9 cellular contexts compared by ENCODE assay signal in the genomic region with DNA sequence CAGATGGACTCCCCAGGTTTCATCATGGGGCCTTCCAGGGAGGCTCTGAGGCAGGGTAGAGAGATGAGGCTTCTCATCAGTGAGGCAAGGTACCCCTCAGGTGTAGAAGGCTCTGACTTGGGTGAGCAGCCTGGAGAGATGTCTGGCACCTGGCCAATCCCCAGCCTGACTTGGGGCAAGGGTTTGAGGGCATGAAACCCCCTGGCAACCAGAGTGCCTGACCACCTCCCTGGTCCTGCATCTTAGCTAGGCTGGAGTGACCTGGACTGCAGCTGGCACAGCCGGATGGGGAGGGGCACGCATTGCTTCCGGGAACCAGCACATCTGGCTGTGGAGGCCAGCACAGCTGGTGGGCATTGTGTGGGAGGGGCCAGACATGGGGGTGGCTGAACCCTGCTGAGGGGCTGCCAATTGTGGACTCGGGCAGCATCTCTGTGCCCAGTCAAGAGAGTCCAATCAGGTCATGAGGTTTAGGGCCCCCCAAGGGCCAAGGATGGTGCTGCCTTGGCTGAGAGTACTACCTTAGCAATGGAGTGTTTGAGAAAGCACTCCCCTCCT. TPM values are rescaled to one million over a fixed set of nuclear protein-coding genes. Genes with fewer than 3 reads are reported as not detected.
DNase-seq lines count a peak whose midpoint lies in the region; ATAC-seq, FAIRE-seq and TF ChIP-seq lines count a peak whose summit lies in the region.
"Had no signal": no experiment of that assay in that cellular context is flagged by ENCODE, and none has a peak within 500 bp of the region (broad histone marks: within the 10 kb centered on the region; RNA-seq: fewer than 3 reads in every experiment).

No MANE protein-coding gene starts in this region.

- H4K20me1 ChIP-seq in IMR-90 (ENCODE audit: insufficient read depth, low read length) (peaks cover 38% of the 10 kb centered on the region), endothelial cell of umbilical vein (replicated peaks; ENCODE audit: control insufficient read depth, extremely low read depth, insufficient read depth, low read length) (no peaks in the 10 kb centered on the region)

- peaks cover 0 to 52% of the 10 kb centered on the region in 2 donors for H3K4me1 Mint-ChIP-seq in natural killer cell

- peak; percentile 49 for DNase-seq in AG08396 (ENCODE audit: low spot score)
- no peak for DNase-seq in IMR-90
- DNase-seq in endothelial cell of umbilical vein (ENCODE audit: low read depth, low spot score) = peak; percentile 11
- DNase-seq in natural killer cell = no peak
- DNase-seq in NCI-H524 (lab: John Stamatoyannopoulos, UW) = no peak

- peak overlapping the region; percentile 70 for H3K4me3 ChIP-seq in IMR-90 (ENCODE audit: insufficient read depth, low read depth, low read length)
- peak overlapping the region; percentile 54 to 77 (median 57) for H3K4me3 ChIP-seq in endothelial cell of umbilical vein (replicated peaks in 1 of 3; ENCODE audit: insufficient read depth in 1 of 3, low read depth in 1 of 3, low read length in 3 of 3)

- H3K27ac ChIP-seq in IMR-90 (ENCODE audit: insufficient read depth, low read length) (peak overlapping the region; percentile 87), endothelial cell of umbilical vein (ENCODE audit: insufficient read depth, low read depth, low read length) (peak overlapping the region; percentile 74)

- CTCF ChIA-PET in IMR-90 (lab: Yijun Ruan, JAX) = no interaction called here
- CTCF ChIA-PET in endothelial cell of umbilical vein (lab: Charles Lee) = no interaction called here

- peak overlapping the region; percentile 93 for H3K23ac ChIP-seq in IMR-90 (ENCODE audit: low read depth, low read length)

- H3K9ac ChIP-seq in IMR-90 (ENCODE audit: low read depth, low read length) (peak overlapping the region; percentile 90), endothelial cell of umbilical vein (replicated peaks; ENCODE audit: extremely low read depth, insufficient read depth, low read length) (peak overlapping the region; percentile 87)

- peak overlapping the region; percentile 88 for H3K4ac ChIP-seq in IMR-90 (ENCODE audit: low read depth, low read length)

- H2BK120ac ChIP-seq in IMR-90 (ENCODE audit: low read depth, low read length) = peak overlapping the region; percentile 45; the same call in 1 of the 2 replicates

- H2AK9ac ChIP-seq in IMR-90 (replicated peaks; ENCODE audit: low read depth, low read length, poor library complexity) = peak overlapping the region; percentile 99

- WGBS in IMR-90 (ENCODE audit: extremely low coverage in 2 of 2, insufficient read length in 1 of 2), 2 experiments = no CpG with 5 or more reads among the region's 4 CpGs

- H3K36me3 Mint-ChIP-seq in natural killer cell = no peaks in the 10 kb centered on the region

- peak overlapping the region; percentile 6; the same call in 1 of the 3 replicates for H2BK15ac ChIP-seq in IMR-90 (ENCODE audit: low read depth, low read length)

- no peaks in the 10 kb centered on the region for H3K27me3 Mint-ChIP-seq in natural killer cell (ENCODE audit: low read depth in 2 of 2)

- peak overlapping the region; percentile 64 for H3K4me3 Mint-ChIP-seq in natural killer cell

- peaks cover 11% of the 10 kb centered on the region for H3K36me3 ChIP-seq in IMR-90 (ENCODE audit: control insufficient read depth, insufficient read depth, low read length)
- H3K36me3 ChIP-seq in endothelial cell of umbilical vein (ENCODE audit: control insufficient read depth in 2 of 2, extremely low read depth in 1 of 2, insufficient read depth in 2 of 2, low read length in 2 of 2) = peaks cover 0 to 7% of the 10 kb centered on the region in 2 experiments

- in situ Hi-C loops in IMR-90 (cut with MboI; ENCODE audit: low sequenced_read_pairs) = no loop called here

- H3K9me3 Mint-ChIP-seq in natural killer cell = no peaks in the 10 kb centered on the region

- H3K27me3 ChIP-seq in IMR-90 (ENCODE audit: control insufficient read depth, insufficient read depth, low read length) (no peaks in the 10 kb centered on the region), endothelial cell of umbilical vein (ENCODE audit: control insufficient read depth in 2 of 2, insufficient read depth in 2 of 2, low read length in 2 of 2) (no peaks in the 10 kb centered on the region)

- POLR2A ChIA-PET in IMR-90 (lab: Charles Lee; ENCODE audit: unreplicated experiment) (no interaction called here), endothelial cell of umbilical vein (lab: Charles Lee) (no interaction called here)

- H3K27ac Mint-ChIP-seq in natural killer cell = no peak overlapping the region

- TF ChIP-seq RAD21 in IMR-90 (IDR thresholded peaks at IDR 0.05; ENCODE audit: low read length) = no peak

- H4K91ac ChIP-seq in IMR-90 (ENCODE audit: insufficient read depth, low read depth, low read length) = peak overlapping the region; percentile 89

- H4K5ac ChIP-seq in IMR-90 (ENCODE audit: low read depth, low read length) = peak overlapping the region; percentile 13; the same call in 1 of the 2 replicates

- dilution Hi-C loops in IMR-90 (cut with HindIII; ENCODE audit: low sequenced_read_pairs, unreplicated experiment) = no loop called here
- dilution Hi-C loops in endothelial cell of umbilical vein (cut with MboI; ENCODE audit: extremely low pct_ligation_motif_present, low sequenced_read_pairs) = no loop called here

- H3K56ac ChIP-seq in IMR-90 (ENCODE audit: extremely low read depth, insufficient read depth, low read length) = peak overlapping the region; percentile 83; the same call in 1 of the 2 replicates

- H3K9me3 ChIP-seq in IMR-90 (ENCODE audit: control insufficient read depth, insufficient read depth, low read length) = no peaks in the 10 kb centered on the region
- no peaks in the 10 kb centered on the region for H3K9me3 ChIP-seq in endothelial cell of umbilical vein (replicated peaks; ENCODE audit: control insufficient read depth, insufficient read depth, low read length)

- peak overlapping the region; percentile 92 for H2AFZ ChIP-seq in IMR-90 (replicated peaks; ENCODE audit: low read length, poor library complexity)
- no peak overlapping the region for H2AFZ ChIP-seq in endothelial cell of umbilical vein (ENCODE audit: low read depth, low read length)

- peak overlapping the region; percentile 2 for H2BK5ac ChIP-seq in IMR-90 (ENCODE audit: low read depth, low read length, poor library complexity, severe bottlenecking)

- peak overlapping the region; percentile 70 for H2AK5ac ChIP-seq in IMR-90 (ENCODE audit: low read depth, low read length)

- peak overlapping the region; percentile 62 to 92; a peak in 3 of 4 replicates for H4K8ac ChIP-seq in IMR-90 (ENCODE audit: low read depth in 2 of 2, low read length in 2 of 2)

- BruUV-seq in IMR-90 (replicated peaks; lab: Mats Ljungman, UMichigan) (no TSS peak), endothelial cell of umbilical vein (replicated peaks; lab: Mats Ljungman, UMichigan) (no TSS peak)

- H3K4me2 ChIP-seq in IMR-90 (ENCODE audit: low read depth, low read length) (peak overlapping the region; percentile 88), endothelial cell of umbilical vein (ENCODE audit: insufficient read depth, low read length) (peak overlapping the region; percentile 62)

- no peak overlapping the region for H2BK20ac ChIP-seq in IMR-90 (ENCODE audit: low read depth, low read length)

- FAIRE-seq in endothelial cell of umbilical vein (lab: Jason Lieb, UNC) = no peak

- TF ChIP-seq POLR2A in IMR-90 (IDR thresholded peaks at IDR 0.05; ENCODE audit: low read depth, low read length) (no peak), endothelial cell of umbilical vein (IDR thresholded peaks at IDR 0.05; ENCODE audit: low read depth, low read length) (no peak)

- peaks cover 31 to 73% of the 10 kb centered on the region in 2 experiments for H3K79me1 ChIP-seq in IMR-90 (ENCODE audit: low read depth in 1 of 2, low read length in 2 of 2)

- H3K9me1 ChIP-seq in IMR-90 (ENCODE audit: insufficient read depth, low read length) (peaks cover 46% of the 10 kb centered on the region), endothelial cell of umbilical vein (replicated peaks; ENCODE audit: control insufficient read depth, extremely low read depth, insufficient read depth, low read length) (no peaks in the 10 kb centered on the region)

- no peak overlapping the region; the same call in 1 of the 2 replicates for H3K18ac ChIP-seq in IMR-90 (ENCODE audit: low read depth, low read length)

- peak overlapping the region; percentile 84 for H3K14ac ChIP-seq in IMR-90 (replicated peaks; ENCODE audit: low read depth, low read length)

- H3K79me2 ChIP-seq in endothelial cell of umbilical vein (ENCODE audit: control insufficient read depth, insufficient read depth, low read length) = peaks cover 36% of the 10 kb centered on the region

- ATAC-seq in IMR-90 (ENCODE audit: low read depth) (no peak), natural killer cell (no peak), HG03280 (IDR thresholded peaks at IDR 0.05; ENCODE audit: unreplicated experiment) (no peak), HG02623 (IDR thresholded peaks at IDR 0.05; ENCODE audit: unreplicated experiment) (no peak), GM19023 (IDR thresholded peaks at IDR 0.05; ENCODE audit: unreplicated experiment) (no peak)

- TF ChIP-seq CTCF in IMR-90 (conservative IDR thresholded peaks at IDR 0.05; ENCODE audit: low read depth, low read length) (no peak), endothelial cell of umbilical vein (IDR thresholded peaks at IDR 0.05; ENCODE audit: extremely low read depth in 1 of 2, insufficient read depth in 1 of 2, low read depth in 1 of 2, low read length in 2 of 2) (no peak), natural killer cell (IDR thresholded peaks at IDR 0.05) (no peak)

- H3K4me1 ChIP-seq in IMR-90 (ENCODE audit: control insufficient read depth, insufficient read depth, low read length) (peaks cover 41% of the 10 kb centered on the region), endothelial cell of umbilical vein (ENCODE audit: control insufficient read depth, extremely low read depth, insufficient read depth, low read length) (peaks cover 36% of the 10 kb centered on the region)

- intact Hi-C loops in IMR-90 (cut with micrococcal nuclease) = loop anchor here (5.0 kb wide), 1 partner anchor 563 kb away; the partner anchor contains the start of gene TRAK1
- intact Hi-C loops in endothelial cell of umbilical vein (cut with micrococcal nuclease) = loop anchor here (2.0 kb wide), 2 partner anchors 29 to 73 kb away; partner anchors contain the start of gene KLHL40
- intact Hi-C loops in natural killer cell (cut with micrococcal nuclease) = no loop called here

RNA-seq across cellular contexts. Expression of gene ZBTB47, which starts 1.9 kb away (rescaled TPM):
- total RNA-seq in IMR-90 (2012; rRNA removed) = 9.7 and 10.9 TPM in 2 replicates
- 16.8 and 17.3 TPM in 2 replicates for polyA plus RNA-seq in IMR-90 (2012; rRNA removed)
- polyA plus RNA-seq in IMR-90 (2012; cell fraction: cytosol; rRNA removed) = 7.1 and 19.6 TPM in 2 replicates
- polyA plus RNA-seq in IMR-90 (2012; cell fraction: nucleus; rRNA removed; ENCODE audit: low replicate concordance) = 23.6 and 53.1 TPM in 2 replicates
- 13.0 and 14.5 TPM in 2 replicates for total RNA-seq in endothelial cell of umbilical vein
- 10.6 and 13.2 TPM in 2 replicates for polyA plus RNA-seq in endothelial cell of umbilical vein
- polyA plus RNA-seq in endothelial cell of umbilical vein (2011; cell fraction: cytosol; rRNA removed) = 7.2 and 9.3 TPM in 2 replicates
- 13.6 and 17.0 TPM in 2 replicates for polyA plus RNA-seq in endothelial cell of umbilical vein (2011; cell fraction: nucleus; rRNA removed)
- polyA plus RNA-seq in endothelial cell of umbilical vein (2012) = 6.8 and 10.4 TPM in 2 replicates
- polyA minus RNA-seq in endothelial cell of umbilical vein = 13.2 and 16.9 TPM in 2 replicates
- 10.4 TPM for polyA minus RNA-seq in endothelial cell of umbilical vein (2011; cell fraction: cytosol; rRNA and poly(A)+ RNA removed)
- 7.6 and 13.3 TPM in 2 replicates for polyA minus RNA-seq in endothelial cell of umbilical vein (2011; cell fraction: nucleus; rRNA and poly(A)+ RNA removed)
- 1 to 10 TPM; 2.1 to 3.0 (median 3.0) TPM for total RNA-seq in natural killer cell

RNA-seq across cellular contexts. Expression of gene KLHL40, which starts 29.9 kb away (rescaled TPM):
- total RNA-seq in IMR-90 (2012; rRNA removed) (not detected in 2 replicates), endothelial cell of umbilical vein (not detected in 2 replicates), natural killer cell (not detected)
- polyA plus RNA-seq in IMR-90 (2012; rRNA removed) (not detected in 2 replicates), endothelial cell of umbilical vein (not detected in 2 replicates)
- not detected in 2 replicates for polyA plus RNA-seq in IMR-90 (2012; cell fraction: cytosol; rRNA removed)
- polyA plus RNA-seq in IMR-90 (2012; cell fraction: nucleus; rRNA removed; ENCODE audit: low replicate concordance) = not detected in 2 replicates
- polyA plus RNA-seq in endothelial cell of umbilical vein (2011; cell fraction: cytosol; rRNA removed) = not detected in 2 replicates
- polyA plus RNA-seq in endothelial cell of umbilical vein (2011; cell fraction: nucleus; rRNA removed) = not detected in 2 replicates
- not detected in 2 replicates for polyA plus RNA-seq in endothelial cell of umbilical vein (2012)
- polyA minus RNA-seq in endothelial cell of umbilical vein = not detected in 2 replicates
- not detected for polyA minus RNA-seq in endothelial cell of umbilical vein (2011; cell fraction: cytosol; rRNA and poly(A)+ RNA removed)
- polyA minus RNA-seq in endothelial cell of umbilical vein (2011; cell fraction: nucleus; rRNA and poly(A)+ RNA removed) = not detected in 2 replicates
- total RNA-seq: activated CD8-positive, alpha-beta memory T cell treated with anti-CD3 and anti-CD28 coated beads for 36 hours had no signal

RNA-seq across cellular contexts. Expression of gene HHATL, which starts 47.2 kb away (rescaled TPM):
- total RNA-seq in IMR-90 (2012; rRNA removed) (not detected in 2 replicates), endothelial cell of umbilical vein (not detected in 2 replicates), natural killer cell (not detected)
- polyA plus RNA-seq in IMR-90 (2012; rRNA removed) (not detected in 2 replicates), endothelial cell of umbilical vein (0.11 TPM in 1 of 2 replicates, not detected in the other)
- polyA plus RNA-seq in IMR-90 (2012; cell fraction: cytosol; rRNA removed) = not detected in 2 replicates
- polyA plus RNA-seq in IMR-90 (2012; cell fraction: nucleus; rRNA removed; ENCODE audit: low replicate concordance) = not detected in 2 replicates
- not detected in 2 replicates for polyA plus RNA-seq in endothelial cell of umbilical vein (2011; cell fraction: cytosol; rRNA removed)
- not detected in 2 replicates for polyA plus RNA-seq in endothelial cell of umbilical vein (2011; cell fraction: nucleus; rRNA removed)
- polyA plus RNA-seq in endothelial cell of umbilical vein (2012) = not detected in 2 replicates
- not detected in 2 replicates for polyA minus RNA-seq in endothelial cell of umbilical vein
- not detected for polyA minus RNA-seq in endothelial cell of umbilical vein (2011; cell fraction: cytosol; rRNA and poly(A)+ RNA removed)
- polyA minus RNA-seq in endothelial cell of umbilical vein (2011; cell fraction: nucleus; rRNA and poly(A)+ RNA removed) = not detected in 2 replicates
- total RNA-seq: activated CD8-positive, alpha-beta memory T cell treated with anti-CD3 and anti-CD28 coated beads for 36 hours had no signal

RNA-seq across cellular contexts. Expression of gene NKTR, which starts 54.9 kb away (rescaled TPM):
- total RNA-seq in IMR-90 (2012; rRNA removed) (24.0 and 51.4 TPM in 2 replicates), endothelial cell of umbilical vein (92.6 and 99.0 TPM in 2 replicates), natural killer cell (100 to 1,000 TPM; 212 to 252 (median 217) TPM)
- polyA plus RNA-seq in IMR-90 (2012; rRNA removed) (20.0 and 30.7 TPM in 2 replicates), endothelial cell of umbilical vein (22.3 and 27.4 TPM in 2 replicates)
- polyA plus RNA-seq in IMR-90 (2012; cell fraction: cytosol; rRNA removed) = 1.4 and 2.1 TPM in 2 replicates
- 15.7 and 154 TPM in 2 replicates for polyA plus RNA-seq in IMR-90 (2012; cell fraction: nucleus; rRNA removed; ENCODE audit: low replicate concordance)
- polyA plus RNA-seq in endothelial cell of umbilical vein (2011; cell fraction: cytosol; rRNA removed) = 8.7 and 14.4 TPM in 2 replicates
- polyA plus RNA-seq in endothelial cell of umbilical vein (2011; cell fraction: nucleus; rRNA removed) = 257 and 378 TPM in 2 replicates
- 35.0 and 49.7 TPM in 2 replicates for polyA plus RNA-seq in endothelial cell of umbilical vein (2012)
- polyA minus RNA-seq in endothelial cell of umbilical vein = 51.7 and 60.7 TPM in 2 replicates
- 23.9 TPM for polyA minus RNA-seq in endothelial cell of umbilical vein (2011; cell fraction: cytosol; rRNA and poly(A)+ RNA removed)
- 197 and 292 TPM in 2 replicates for polyA minus RNA-seq in endothelial cell of umbilical vein (2011; cell fraction: nucleus; rRNA and poly(A)+ RNA removed)

Comparison
In these comparisons a context has a peak if more than half of its experiments do, and no peak if none do; other contexts are left out.
1. DNase-seq: peak in AG08396 (single experiment) and endothelial cell of umbilical vein (single experiment); none in IMR-90 (single experiment), natural killer cell (single experiment) and NCI-H524 (0 of 2).